13 cellular contexts compared by ENCODE assay signal in genomic region chr1:222926566-222926965, GRCh38.
DNase-seq lines count a peak whose midpoint lies in the region; TF ChIP-seq lines count a peak whose summit lies in the region.
"Had no signal": no experiment of that assay in that cellular context is flagged by ENCODE, and none has a peak within 500 bp of the region (broad histone marks: within the 10 kb centered on the region; RNA-seq: fewer than 3 reads in every experiment).

No MANE protein-coding gene starts in this region.

- H3K27me3 Mint-ChIP-seq in mesothelial cell of epicardium (ENCODE audit: low read depth): no peaks in the 10 kb centered on the region
- no peaks in the 10 kb centered on the region for H3K27me3 Mint-ChIP-seq in chondrocyte (ENCODE audit: low read depth)
- H3K27me3 Mint-ChIP-seq: stimulated activated naive B cell treated with anti-CD40 and anti-IgM and Interleukin-4, amounts not matched to agents 10 μg/mL and 1 μg/mL and 100 μg/mL, for 72 hours had no signal

- H3K36me3 Mint-ChIP-seq in mesothelial cell of epicardium (no peaks in the 10 kb centered on the region), chondrocyte (ENCODE audit: low read depth) (no peaks in the 10 kb centered on the region)
- H3K36me3 Mint-ChIP-seq: CD8-positive, alpha-beta T cell; natural killer cell; stimulated activated naive B cell treated with anti-CD40 and anti-IgM and Interleukin-4, amounts not matched to agents 10 μg/mL and 1 μg/mL and 100 μg/mL, for 72 hours had no signal

- TF ChIP-seq CTCF in cardiac fibroblast (IDR thresholded peaks at IDR 0.05; ENCODE audit: low read depth, low read length) (no peak), mesothelial cell of epicardium (IDR thresholded peaks at IDR 0.05; ENCODE audit: unreplicated experiment) (no peak), chondrocyte (IDR thresholded peaks at IDR 0.05) (no peak)

- H3K4me3 ChIP-seq in cardiac fibroblast (replicated peaks in 1 of 2; ENCODE audit: low read depth in 2 of 2, low read length in 2 of 2): no peak overlapping the region

- H3K27ac Mint-ChIP-seq in mesothelial cell of epicardium (peak overlapping the region; percentile 83), chondrocyte (ENCODE audit: unreplicated experiment) (no peak overlapping the region)
- H3K27ac Mint-ChIP-seq: CD8-positive, alpha-beta T cell; natural killer cell; stimulated activated naive B cell treated with anti-CD40 and anti-IgM and Interleukin-4, amounts not matched to agents 10 μg/mL and 1 μg/mL and 100 μg/mL, for 72 hours had no signal

- peaks cover 49% of the 10 kb centered on the region for H3K4me1 Mint-ChIP-seq in mesothelial cell of epicardium
- peaks cover 28% of the 10 kb centered on the region for H3K4me1 Mint-ChIP-seq in chondrocyte (ENCODE audit: low read depth)
- H3K4me1 Mint-ChIP-seq: stimulated activated naive B cell treated with anti-CD40 and anti-IgM and Interleukin-4, amounts not matched to agents 10 μg/mL and 1 μg/mL and 100 μg/mL, for 72 hours had no signal

- DNase-seq in DMS53 treated with DMSO at 0.1 percent for 48 hours (lab: John Stamatoyannopoulos, UW; ENCODE audit: unreplicated experiment) (peak; percentile 87), NCI-H2029 treated with DMSO at 0.1 percent for 48 hours (lab: John Stamatoyannopoulos, UW) (peak; percentile 75), cardiac fibroblast (ENCODE audit: low read depth in 2 of 2) (peak; percentile 43 to 61), mesothelial cell of epicardium (ENCODE audit: low spot score in 2 of 2, unreplicated experiment in 2 of 2) (no peak), A172 (ENCODE audit: low spot score) (no peak), chondrocyte (ENCODE audit: low spot score) (no peak), activated gamma-delta T cell treated with Interleukin-2 at 50 U/mL for 16 hours (no peak)
- DNase-seq in stimulated activated CD8-positive, alpha-beta memory T cell treated with anti-CD3 and anti-CD28 coated beads, Interleukin-4, amount 100 ng/mL, for 48 hours: no peak
- DNase-seq: activated effector memory CD4-positive, alpha-beta T cell treated with Interleukin-2 at 50 U/mL for 16 hours; CD8-positive, alpha-beta T cell; natural killer cell; NCI-H1694 treated with DMSO at 0.1 percent for 48 hours; stimulated activated naive B cell treated with anti-CD40 and anti-IgM and Interleukin-4, amounts not matched to agents 10 μg/mL and 1 μg/mL and 100 μg/mL, for 72 hours had no signal

- H3K9me3 Mint-ChIP-seq in mesothelial cell of epicardium (no peaks in the 10 kb centered on the region), chondrocyte (ENCODE audit: low read depth) (no peaks in the 10 kb centered on the region)
- H3K9me3 Mint-ChIP-seq: CD8-positive, alpha-beta T cell; natural killer cell; stimulated activated naive B cell treated with anti-CD40 and anti-IgM and Interleukin-4, amounts not matched to agents 10 μg/mL and 1 μg/mL and 100 μg/mL, for 72 hours had no signal

- H3K4me3 Mint-ChIP-seq in mesothelial cell of epicardium (no peak overlapping the region), chondrocyte (ENCODE audit: unreplicated experiment) (no peak overlapping the region)
- H3K4me3 Mint-ChIP-seq: CD8-positive, alpha-beta T cell; natural killer cell; stimulated activated naive B cell treated with anti-CD40 and anti-IgM and Interleukin-4, amounts not matched to agents 10 μg/mL and 1 μg/mL and 100 μg/mL, for 72 hours had no signal

Comparison
In these comparisons a context has a peak if more than half of its experiments do, and no peak if none do; other contexts are left out.
1. DNase-seq: peak in DMS53 treated with DMSO at 0.1 percent for 48 hours (single experiment), NCI-H2029 treated with DMSO at 0.1 percent for 48 hours (single experiment) and cardiac fibroblast (2 of 2); none in mesothelial cell of epicardium (0 of 2), A172 (single experiment), stimulated activated CD8-positive, alpha-beta memory T cell treated with anti-CD3 and anti-CD28 coated beads, Interleukin-4, amount 100 ng/mL, for 48 hours (single experiment), chondrocyte (single experiment) and activated gamma-delta T cell treated with Interleukin-2 at 50 U/mL for 16 hours (single experiment).